In the genomic region with DNA sequence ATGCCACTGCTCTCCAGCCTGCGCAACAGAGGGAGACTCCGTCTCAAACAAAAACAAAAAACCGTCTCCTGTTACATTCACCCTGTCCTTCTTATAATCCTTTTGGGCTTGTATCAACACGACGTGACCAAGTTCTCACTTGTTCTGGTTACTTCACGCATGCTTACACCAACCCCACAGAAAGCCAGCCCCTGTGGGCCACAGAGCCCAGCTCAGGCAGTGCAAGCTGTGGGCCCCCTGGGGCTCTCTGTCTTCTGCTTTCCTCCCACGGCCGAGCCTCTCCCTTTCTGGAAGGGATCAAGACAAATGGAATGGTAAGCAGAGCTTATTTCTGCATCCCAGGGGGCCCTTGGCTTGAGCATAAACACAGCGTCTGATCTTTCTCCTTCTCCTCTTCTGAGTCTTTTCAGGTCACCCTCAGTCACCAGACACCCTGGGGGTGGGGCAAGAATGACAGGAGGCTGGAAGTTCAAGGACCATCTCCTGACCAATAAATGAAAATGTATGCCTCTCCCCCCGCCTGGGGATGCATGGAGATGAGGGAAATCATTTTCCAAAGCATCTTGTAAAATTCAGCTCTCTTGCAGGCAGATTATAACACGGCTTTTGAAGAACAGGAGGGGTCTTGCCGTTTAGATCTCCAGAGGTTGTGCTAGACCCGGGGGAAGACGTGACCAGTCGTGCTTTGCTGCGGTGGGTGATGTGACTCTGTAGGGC, we compare ENCODE assay signal across 15 cellular contexts. TPM values are rescaled to one million over a fixed set of nuclear protein-coding genes. Genes with fewer than 3 reads are reported as not detected.
DNase-seq lines count a peak whose midpoint lies in the region; ATAC-seq and TF ChIP-seq lines count a peak whose summit lies in the region.
"Had no signal": no experiment of that assay in that cellular context is flagged by ENCODE, and none has a peak within 500 bp of the region (broad histone marks: within the 10 kb centered on the region; RNA-seq: fewer than 3 reads in every experiment).

No MANE protein-coding gene starts in this region.

- H2BK12ac ChIP-seq in H9 (ENCODE audit: insufficient read length, low read depth, low read length) = no peak overlapping the region

- no peak overlapping the region for H2AFZ ChIP-seq in H9 (ENCODE audit: low read length)

- 0 out of 5 replicates have a peak overlapping the region, but pooled peaks of 1 of the 2 experiments have one; percentile 34 for H3K4me3 Mint-ChIP-seq in H9
- H3K4me3 Mint-ChIP-seq: stimulated activated memory B cell treated with anti-CD40 and anti-IgM and Interleukin-4, amounts not matched to agents 10 μg/mL and 1 μg/mL and 100 μg/mL, for 72 hours had no signal

- no peak overlapping the region for H4K8ac ChIP-seq in H9 (replicated peaks; ENCODE audit: insufficient read length, low read depth, low read length)

- no peak overlapping the region for H4K91ac ChIP-seq in H9 (ENCODE audit: insufficient read length, low read depth, low read length)

- no peak for ATAC-seq in GM18867 (IDR thresholded peaks at IDR 0.05; ENCODE audit: unreplicated experiment)
- ATAC-seq: HCT116; stimulated activated memory B cell treated with anti-CD40 and anti-IgM and Interleukin-4, amounts not matched to agents 10 μg/mL and 1 μg/mL and 100 μg/mL, for 72 hours had no signal

- H3K18ac ChIP-seq in H9 (ENCODE audit: insufficient read length, low read depth, low read length) = no peak overlapping the region

- H3K27ac ChIP-seq in H9 (ENCODE audit: insufficient read length, low read depth, low read length) (no peak overlapping the region), RWPE1 (peak overlapping the region; percentile 17)

- CTCF ChIA-PET in RWPE1 (lab: Yijun Ruan, JAX) = interaction anchor here (0.6 to 1.3 kb wide), 5 partner anchors 12 to 172 kb away, joined by 3 to 6 read pairs (median 4); a partner anchor contains a TSS

- no peaks in the 10 kb centered on the region for H3K79me2 ChIP-seq in H9 (ENCODE audit: insufficient read depth, low read length)

- H3K36me3 Mint-ChIP-seq in H9 (ENCODE audit: insufficient read depth in 1 of 3, low read depth in 3 of 3) = no peaks in the 10 kb centered on the region; a peak in 1 of 7 replicates
- H3K36me3 Mint-ChIP-seq: stimulated activated memory B cell treated with anti-CD40 and anti-IgM and Interleukin-4, amounts not matched to agents 10 μg/mL and 1 μg/mL and 100 μg/mL, for 72 hours had no signal

- no peak overlapping the region for H3T11ph ChIP-seq in H9 (ENCODE audit: low read length)

- H3K4me1 Mint-ChIP-seq in H9 = peaks cover 11 to 12% of the 10 kb centered on the region in 2 experiments
- H3K4me1 Mint-ChIP-seq: stimulated activated memory B cell treated with anti-CD40 and anti-IgM and Interleukin-4, amounts not matched to agents 10 μg/mL and 1 μg/mL and 100 μg/mL, for 72 hours had no signal

- no CpG with 5 or more reads among the region's 16 CpGs for WGBS in H9 (ENCODE audit: extremely low coverage, insufficient read length, low lambda C conversion rate)

- intact Hi-C loops in posterior vena cava (cut with DNase I) = loop anchor here in 1 of 2 donors (5.0 to 10.0 kb wide), 2 partner anchors 101 to 174 kb away; a partner anchor contains a TSS

- H2AK5ac ChIP-seq in H9 (ENCODE audit: insufficient read length, low read length) = no peak overlapping the region

- no peak overlapping the region for H3K23ac ChIP-seq in H9 (ENCODE audit: insufficient read length, low read depth, low read length)

- H3K27me3 Mint-ChIP-seq in H9 (ENCODE audit: low read depth) = peaks cover 11% of the 10 kb centered on the region

- no peaks in the 10 kb centered on the region for H3K27me3 ChIP-seq in H9 (ENCODE audit: insufficient read depth, low read length)

- H2BK15ac ChIP-seq in H9 (ENCODE audit: low read depth, low read length) = no peak overlapping the region

- no peak overlapping the region for H2BK5ac ChIP-seq in H9 (ENCODE audit: insufficient read length, low read length)

- H3K23me2 ChIP-seq in H9 (ENCODE audit: insufficient read length, low read depth, low read length, poor library complexity, severe bottlenecking) = no peaks in the 10 kb centered on the region

- H3K4me3 ChIP-seq in fibroblast of villous mesenchyme (ENCODE audit: low read depth, low read length) = no peak overlapping the region

- H3K4me1 ChIP-seq in H9 (ENCODE audit: insufficient read depth, low read length) = 0 out of 2 replicates have a peak, but pooled peaks cover 1% of the 10 kb centered on the region

- no peaks in the 10 kb centered on the region for H3K9me3 Mint-ChIP-seq in H9
- H3K9me3 Mint-ChIP-seq: stimulated activated memory B cell treated with anti-CD40 and anti-IgM and Interleukin-4, amounts not matched to agents 10 μg/mL and 1 μg/mL and 100 μg/mL, for 72 hours had no signal

- H3K4ac ChIP-seq in H9 (ENCODE audit: low read depth, low read length) = no peak overlapping the region

- H2BK120ac ChIP-seq in H9 (ENCODE audit: low read depth, low read length, poor library complexity, severe bottlenecking) = no peak overlapping the region

- TF ChIP-seq CTCF in H9 (conservative IDR thresholded peaks at IDR 0.05) (no peak), RWPE1 (conservative IDR thresholded peaks at IDR 0.05; ENCODE audit: low read depth) (no peak), fibroblast of villous mesenchyme (IDR thresholded peaks at IDR 0.05; ENCODE audit: insufficient read depth, low read depth, low read length) (no peak)

- H4K20me1 ChIP-seq in H9 (ENCODE audit: control insufficient read depth, insufficient read depth, insufficient read length) = no peaks in the 10 kb centered on the region

- H3K14ac ChIP-seq in H9 (ENCODE audit: insufficient read depth, low read length) = no peak overlapping the region

- no peak overlapping the region for H4K5ac ChIP-seq in H9 (ENCODE audit: insufficient read length, low read depth, low read length)

- no peak overlapping the region for H3K56ac ChIP-seq in H9 (ENCODE audit: insufficient read length, low read depth, low read length)

- no peak overlapping the region for H2BK20ac ChIP-seq in H9 (ENCODE audit: low read depth, low read length, poor library complexity, severe bottlenecking)

- H3K9ac ChIP-seq in H9 (ENCODE audit: extremely low read depth, insufficient read length, low read length) = no peak overlapping the region

- no peak for DNase-seq in H9
- peak; percentile 41 for DNase-seq in RWPE1 (ENCODE audit: low spot score)
- DNase-seq in fibroblast of villous mesenchyme (ENCODE audit: low read depth) = peak; percentile 37
- DNase-seq in posterior vena cava (ENCODE audit: low spot score) = peak; percentile 50
- no peak for DNase-seq in dermis blood vessel endothelial cell
- DNase-seq in SIG-M5 treated with dmso at 0.1 percent for 504 hours (lab: John Stamatoyannopoulos, UW; ENCODE audit: unreplicated experiment) = no peak
- no peak for DNase-seq in DMS153 treated with DMSO at 0.1 percent for 48 hours (lab: John Stamatoyannopoulos, UW; ENCODE audit: unreplicated experiment)
- DNase-seq: activated CD4-positive, CD25-positive, alpha-beta regulatory T cell treated with anti-CD3 and anti-CD28 coated beads, Interleukin-2, amount 50 U/mL, for 72 hours; anterior cingulate cortex; effector memory CD4-positive, alpha-beta T cell; GDM1; stimulated activated CD4-positive, alpha-beta T cell treated with anti-CD3 and anti-CD28 coated beads, Interleukin-4, amount 100 ng/mL, for 1 hour had no signal

- H3K79me1 ChIP-seq in H9 (ENCODE audit: insufficient read depth, low read depth, low read length, poor library complexity, severe bottlenecking) = no peaks in the 10 kb centered on the region

- no peak overlapping the region for H3K4me2 ChIP-seq in H9 (ENCODE audit: insufficient read depth, insufficient read length, low read length)

- POLR2A ChIA-PET in RWPE1 (lab: Yijun Ruan, JAX; ENCODE audit: low non-redundant PET) = no interaction called here

- no peaks in the 10 kb centered on the region for H3K9me3 ChIP-seq in H9 (ENCODE audit: control insufficient read depth, low read depth, low read length)

- H3K27ac Mint-ChIP-seq in H9 = peak overlapping the region in 2 of 3 experiments; percentile 45 to 63; a peak in 4 of 7 replicates
- H3K27ac Mint-ChIP-seq: stimulated activated memory B cell treated with anti-CD40 and anti-IgM and Interleukin-4, amounts not matched to agents 10 μg/mL and 1 μg/mL and 100 μg/mL, for 72 hours had no signal

RNA-seq across cellular contexts. Expression of a gene that starts 19.0 kb away (rescaled TPM):
- total RNA-seq in H9 (2021) (21.8 and 22.4 TPM in 2 replicates), fibroblast of villous mesenchyme (11.0 and 16.0 TPM in 2 replicates), posterior vena cava (10 to 100 TPM; 33.0 to 38.2 TPM), dermis blood vessel endothelial cell (19.6 and 28.0 TPM in 2 replicates)

RNA-seq across cellular contexts. Expression of a gene that starts 46.4 kb away (rescaled TPM):
- total RNA-seq in H9 (2021) (not detected in 2 replicates), fibroblast of villous mesenchyme (not detected in 2 replicates), posterior vena cava (under 1 TPM in 1 of 2 donors, not detected in 1; 0.05 TPM), dermis blood vessel endothelial cell (not detected in 2 replicates)

Comparison
In these comparisons a context has a peak if more than half of its experiments do, and no peak if none do; other contexts are left out.
1. DNase-seq: peak in RWPE1 (single experiment), fibroblast of villous mesenchyme (single experiment) and posterior vena cava (single experiment); none in H9 (single experiment), dermis blood vessel endothelial cell (single experiment), SIG-M5 treated with dmso at 0.1 percent for 504 hours (single experiment) and DMS153 treated with DMSO at 0.1 percent for 48 hours (single experiment).